In the genomic region with DNA sequence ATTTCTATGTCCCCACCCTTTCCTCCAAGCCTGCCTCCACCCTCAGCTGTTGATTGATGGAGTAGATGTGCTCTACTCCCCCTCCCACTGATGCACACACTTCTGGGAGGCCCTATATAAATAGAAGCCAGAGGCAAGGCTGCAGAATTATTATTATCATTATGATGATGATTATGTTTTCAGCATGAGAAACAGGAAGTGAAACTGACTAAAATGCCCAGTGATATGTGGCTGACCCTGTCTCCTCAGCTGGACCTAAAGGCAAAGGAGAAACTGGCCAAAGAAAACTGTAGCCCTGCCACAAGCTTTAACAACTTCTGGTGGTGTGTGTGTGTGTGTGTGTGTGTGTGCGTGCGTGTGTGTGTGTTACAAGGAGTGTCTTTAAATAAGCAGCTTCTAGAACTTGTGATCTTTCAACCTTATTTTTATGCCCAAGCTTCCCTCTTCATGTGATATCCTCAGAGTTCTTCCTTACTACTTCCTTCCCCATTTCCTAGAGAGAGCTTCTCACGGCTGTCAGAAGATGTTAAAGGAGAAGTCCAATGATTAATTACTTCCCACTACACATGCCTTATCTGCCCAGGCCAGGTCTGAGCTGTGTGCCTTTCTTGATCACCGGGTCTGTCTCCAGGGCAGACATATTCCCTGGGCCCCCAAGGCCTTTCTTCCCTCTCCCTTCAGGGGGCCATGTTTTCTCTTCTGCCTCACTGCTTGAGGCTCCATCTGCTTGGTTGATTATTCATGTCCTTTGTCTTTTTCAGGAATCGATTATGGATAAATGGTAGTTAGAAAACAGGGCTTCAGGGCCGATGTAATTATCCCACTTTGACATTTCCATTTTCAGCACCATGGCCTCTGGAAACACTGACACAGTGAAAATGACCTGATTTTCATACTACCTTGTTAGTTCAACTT, we compare ENCODE assay signal across 10 cellular contexts. TPM values are rescaled to one million over a fixed set of nuclear protein-coding genes. Genes with fewer than 3 reads are reported as not detected.
DNase-seq lines count a peak whose midpoint lies in the region; ATAC-seq and TF ChIP-seq lines count a peak whose summit lies in the region.
"Had no signal": no experiment of that assay in that cellular context is flagged by ENCODE, and none has a peak within 500 bp of the region (broad histone marks: within the 10 kb centered on the region; RNA-seq: fewer than 3 reads in every experiment).

No MANE protein-coding gene starts in this region.

- H3K27ac ChIP-seq in DOHH2 (ENCODE audit: low read depth, low read length) (0 out of 2 replicates have a peak overlapping the region, but pooled peaks have one; percentile 19), endodermal cell (ENCODE audit: low read depth, low read length) (peak overlapping the region; percentile 85), muscle layer of duodenum (ENCODE audit: low read length) (peak overlapping the region; percentile 72)

- H3K27ac Mint-ChIP-seq in endodermal cell = no peak overlapping the region

- H3K9ac ChIP-seq in endodermal cell (ENCODE audit: extremely low read depth, low read length, poor library complexity, severe bottlenecking) = no peak overlapping the region

- no peaks in the 10 kb centered on the region for H3K9me3 ChIP-seq in DOHH2 (ENCODE audit: control insufficient read depth, insufficient read depth, low read length)
- H3K9me3 ChIP-seq in endodermal cell (ENCODE audit: control insufficient read depth, low read length) = no peaks in the 10 kb centered on the region
- no peaks in the 10 kb centered on the region for H3K9me3 ChIP-seq in muscle layer of duodenum (ENCODE audit: control insufficient read depth in 1 of 2, low read length in 2 of 2)

- H3K79me2 ChIP-seq in DOHH2 (ENCODE audit: control insufficient read depth, low read length) = no peaks in the 10 kb centered on the region

- H3K27me3 ChIP-seq in DOHH2 (ENCODE audit: control insufficient read depth, low read length) (no peaks in the 10 kb centered on the region), endodermal cell (ENCODE audit: control insufficient read depth, insufficient read depth, low read length, poor library complexity, severe bottlenecking) (no peaks in the 10 kb centered on the region), muscle layer of duodenum (ENCODE audit: low read depth, low read length) (no peaks in the 10 kb centered on the region)

- H3K9me2 ChIP-seq in DOHH2 (replicated peaks; ENCODE audit: control insufficient read depth, low read length) = no peaks in the 10 kb centered on the region

- peak overlapping the region; percentile 56 for H3K4me2 ChIP-seq in DOHH2 (ENCODE audit: low read length)

- H3K4me3 Mint-ChIP-seq in endodermal cell = no peak overlapping the region

- no peaks in the 10 kb centered on the region for H4K20me1 ChIP-seq in DOHH2 (ENCODE audit: control insufficient read depth, insufficient read depth, low read depth, low read length)

- H3K4me1 ChIP-seq in DOHH2 (ENCODE audit: control insufficient read depth, low read length) = peaks cover 47% of the 10 kb centered on the region
- peaks cover 16% of the 10 kb centered on the region for H3K4me1 ChIP-seq in endodermal cell (ENCODE audit: control insufficient read depth, insufficient read depth, low read length)
- peaks cover 31 to 32% of the 10 kb centered on the region in 2 donors for H3K4me1 ChIP-seq in muscle layer of duodenum (ENCODE audit: control insufficient read depth in 1 of 2, insufficient read depth in 2 of 2, low read length in 2 of 2)

- H3K36me3 Mint-ChIP-seq in endodermal cell (ENCODE audit: low read depth) = no peaks in the 10 kb centered on the region

- H3K36me3 ChIP-seq in DOHH2 (ENCODE audit: control insufficient read depth, low read length) (no peaks in the 10 kb centered on the region), endodermal cell (ENCODE audit: control insufficient read depth, insufficient read depth, low read length) (no peaks in the 10 kb centered on the region), muscle layer of duodenum (ENCODE audit: control insufficient read depth in 1 of 2, insufficient read depth in 2 of 2, low read length in 2 of 2) (no peaks in the 10 kb centered on the region)

- WGBS in endodermal cell (ENCODE audit: insufficient coverage in 1 of 2, insufficient read length in 1 of 2), 2 experiments = 52 to 83% methylated on average over 3 to 6 of the region's 6 CpGs

- DNase-seq in NCI-H1417 treated with DMSO at 0.1 percent for 48 hours (lab: John Stamatoyannopoulos, UW) = peak; percentile 17
- DNase-seq in endodermal cell = no peak
- DNase-seq in NK-92 treated with Interleukin-12 subunit alpha and Interleukin-12 subunit beta, amount 100 ng/mL, for 24 hours (lab: John Stamatoyannopoulos, UW) = no peak
- DNase-seq: DMS 273 treated with DMSO at 0.1 percent for 48 hours, NCI-H526 had no signal

- H3K4me3 ChIP-seq in DOHH2 (ENCODE audit: low read length) (peak overlapping the region; percentile 2), endodermal cell (ENCODE audit: low read length) (no peak overlapping the region), muscle layer of duodenum (ENCODE audit: low read depth in 1 of 2, low read length in 2 of 2) (no peak overlapping the region)

- no peaks in the 10 kb centered on the region for H3K9me3 Mint-ChIP-seq in endodermal cell

- peaks cover 10% of the 10 kb centered on the region for H3K4me1 Mint-ChIP-seq in endodermal cell

- H3F3A ChIP-seq in DOHH2 (ENCODE audit: control insufficient read depth, insufficient read depth) = peaks cover 6% of the 10 kb centered on the region

- H3K27me3 Mint-ChIP-seq in endodermal cell (ENCODE audit: insufficient read depth) = no peaks in the 10 kb centered on the region

- TF ChIP-seq CTCF in DOHH2 (IDR thresholded peaks at IDR 0.05; ENCODE audit: low read depth, low read length, poor library complexity, severe bottlenecking) (no peak), endodermal cell (conservative IDR thresholded peaks at IDR 0.05) (no peak)

- ATAC-seq in HG03354 (IDR thresholded peaks at IDR 0.05; ENCODE audit: poor library complexity, severe bottlenecking, unreplicated experiment) (no peak), HG03565 (IDR thresholded peaks at IDR 0.05; ENCODE audit: unreplicated experiment) (no peak), GM21390 (IDR thresholded peaks at IDR 0.05; ENCODE audit: unreplicated experiment) (no peak)

RNA-seq across cellular contexts. Expression of a gene that starts 11.6 kb away (rescaled TPM):
- 10 to 100 TPM; 72.8 to 79.7 TPM for total RNA-seq in endodermal cell
- 79.7 TPM for polyA plus RNA-seq in endodermal cell (2013, experiment 1 of 2)
- 76.4 TPM for polyA plus RNA-seq in endodermal cell (2013, experiment 2 of 2)

RNA-seq across cellular contexts. Expression of a gene that starts 37.8 kb away (rescaled TPM):
- total RNA-seq in endodermal cell = 10 to 100 TPM in 1 of 2 donors, 1 to 10 TPM in 1; 9.0 to 13.5 TPM
- polyA plus RNA-seq in endodermal cell (2013, experiment 1 of 2) = 10.0 TPM
- polyA plus RNA-seq in endodermal cell (2013, experiment 2 of 2) = 10.5 TPM

Comparison
In these comparisons a context has a peak if more than half of its experiments do, and no peak if none do; other contexts are left out.
1. H3K27ac ChIP-seq: peak in every context shown above with its lines; median percentile 85 in endodermal cell; 72 in muscle layer of duodenum; 19 in DOHH2.